Comparison of ENCODE assay signal across 1 cellular context in genomic region chrX:103254921-103255455, GRCh38.
A peak's percentile ranks its signal among the peaks of the same experiment; 100 is the strongest.
TF ChIP-seq lines count a peak whose summit lies in the region.

A gene with protein sequence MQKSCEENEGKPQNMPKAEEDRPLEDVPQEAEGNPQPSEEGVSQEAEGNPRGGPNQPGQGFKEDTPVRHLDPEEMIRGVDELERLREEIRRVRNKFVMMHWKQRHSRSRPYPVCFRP (minus strand): TSS chrX:103255155. CDS start chrX:103253979, 1,176 bp downstream.

TF ChIP-seq in K562, 482 proteins besides CTCF, POLR2A, EP300 and RAD21 (continued from another document and continues in another):
- TF ChIP-seq, protein P1, sequence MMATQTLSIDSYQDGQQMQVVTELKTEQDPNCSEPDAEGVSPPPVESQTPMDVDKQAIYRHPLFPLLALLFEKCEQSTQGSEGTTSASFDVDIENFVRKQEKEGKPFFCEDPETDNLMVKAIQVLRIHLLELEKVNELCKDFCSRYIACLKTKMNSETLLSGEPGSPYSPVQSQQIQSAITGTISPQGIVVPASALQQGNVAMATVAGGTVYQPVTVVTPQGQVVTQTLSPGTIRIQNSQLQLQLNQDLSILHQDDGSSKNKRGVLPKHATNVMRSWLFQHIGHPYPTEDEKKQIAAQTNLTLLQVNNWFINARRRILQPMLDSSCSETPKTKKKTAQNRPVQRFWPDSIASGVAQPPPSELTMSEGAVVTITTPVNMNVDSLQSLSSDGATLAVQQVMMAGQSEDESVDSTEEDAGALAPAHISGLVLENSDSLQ (IDR thresholded peaks at IDR 0.05) = peak; percentile 88
- TF ChIP-seq, protein P2, sequence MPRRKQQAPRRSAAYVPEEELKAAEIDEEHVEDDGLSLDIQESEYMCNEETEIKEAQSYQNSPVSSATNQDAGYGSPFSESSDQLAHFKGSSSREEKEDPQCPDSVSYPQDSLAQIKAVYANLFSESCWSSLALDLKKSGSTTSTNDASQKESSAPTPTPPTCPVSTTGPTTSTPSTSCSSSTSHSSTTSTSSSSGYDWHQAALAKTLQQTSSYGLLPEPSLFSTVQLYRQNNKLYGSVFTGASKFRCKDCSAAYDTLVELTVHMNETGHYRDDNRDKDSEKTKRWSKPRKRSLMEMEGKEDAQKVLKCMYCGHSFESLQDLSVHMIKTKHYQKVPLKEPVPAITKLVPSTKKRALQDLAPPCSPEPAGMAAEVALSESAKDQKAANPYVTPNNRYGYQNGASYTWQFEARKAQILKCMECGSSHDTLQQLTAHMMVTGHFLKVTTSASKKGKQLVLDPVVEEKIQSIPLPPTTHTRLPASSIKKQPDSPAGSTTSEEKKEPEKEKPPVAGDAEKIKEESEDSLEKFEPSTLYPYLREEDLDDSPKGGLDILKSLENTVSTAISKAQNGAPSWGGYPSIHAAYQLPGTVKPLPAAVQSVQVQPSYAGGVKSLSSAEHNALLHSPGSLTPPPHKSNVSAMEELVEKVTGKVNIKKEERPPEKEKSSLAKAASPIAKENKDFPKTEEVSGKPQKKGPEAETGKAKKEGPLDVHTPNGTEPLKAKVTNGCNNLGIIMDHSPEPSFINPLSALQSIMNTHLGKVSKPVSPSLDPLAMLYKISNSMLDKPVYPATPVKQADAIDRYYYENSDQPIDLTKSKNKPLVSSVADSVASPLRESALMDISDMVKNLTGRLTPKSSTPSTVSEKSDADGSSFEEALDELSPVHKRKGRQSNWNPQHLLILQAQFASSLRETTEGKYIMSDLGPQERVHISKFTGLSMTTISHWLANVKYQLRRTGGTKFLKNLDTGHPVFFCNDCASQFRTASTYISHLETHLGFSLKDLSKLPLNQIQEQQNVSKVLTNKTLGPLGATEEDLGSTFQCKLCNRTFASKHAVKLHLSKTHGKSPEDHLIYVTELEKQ (CRISPR knock-in tag; IDR thresholded peaks at IDR 0.05) = no peak
- no peak for TF ChIP-seq SAP30 (IDR thresholded peaks at IDR 0.05; ENCODE audit: borderline replicate concordance, insufficient read depth, low read depth, low read length, poor library complexity, severe bottlenecking)
- no peak for TF ChIP-seq CBX8 (IDR thresholded peaks at IDR 0.05; ENCODE audit: borderline replicate concordance, extremely low read depth, low read depth, low read length, poor library complexity, severe bottlenecking)
- TF ChIP-seq, protein P3, sequence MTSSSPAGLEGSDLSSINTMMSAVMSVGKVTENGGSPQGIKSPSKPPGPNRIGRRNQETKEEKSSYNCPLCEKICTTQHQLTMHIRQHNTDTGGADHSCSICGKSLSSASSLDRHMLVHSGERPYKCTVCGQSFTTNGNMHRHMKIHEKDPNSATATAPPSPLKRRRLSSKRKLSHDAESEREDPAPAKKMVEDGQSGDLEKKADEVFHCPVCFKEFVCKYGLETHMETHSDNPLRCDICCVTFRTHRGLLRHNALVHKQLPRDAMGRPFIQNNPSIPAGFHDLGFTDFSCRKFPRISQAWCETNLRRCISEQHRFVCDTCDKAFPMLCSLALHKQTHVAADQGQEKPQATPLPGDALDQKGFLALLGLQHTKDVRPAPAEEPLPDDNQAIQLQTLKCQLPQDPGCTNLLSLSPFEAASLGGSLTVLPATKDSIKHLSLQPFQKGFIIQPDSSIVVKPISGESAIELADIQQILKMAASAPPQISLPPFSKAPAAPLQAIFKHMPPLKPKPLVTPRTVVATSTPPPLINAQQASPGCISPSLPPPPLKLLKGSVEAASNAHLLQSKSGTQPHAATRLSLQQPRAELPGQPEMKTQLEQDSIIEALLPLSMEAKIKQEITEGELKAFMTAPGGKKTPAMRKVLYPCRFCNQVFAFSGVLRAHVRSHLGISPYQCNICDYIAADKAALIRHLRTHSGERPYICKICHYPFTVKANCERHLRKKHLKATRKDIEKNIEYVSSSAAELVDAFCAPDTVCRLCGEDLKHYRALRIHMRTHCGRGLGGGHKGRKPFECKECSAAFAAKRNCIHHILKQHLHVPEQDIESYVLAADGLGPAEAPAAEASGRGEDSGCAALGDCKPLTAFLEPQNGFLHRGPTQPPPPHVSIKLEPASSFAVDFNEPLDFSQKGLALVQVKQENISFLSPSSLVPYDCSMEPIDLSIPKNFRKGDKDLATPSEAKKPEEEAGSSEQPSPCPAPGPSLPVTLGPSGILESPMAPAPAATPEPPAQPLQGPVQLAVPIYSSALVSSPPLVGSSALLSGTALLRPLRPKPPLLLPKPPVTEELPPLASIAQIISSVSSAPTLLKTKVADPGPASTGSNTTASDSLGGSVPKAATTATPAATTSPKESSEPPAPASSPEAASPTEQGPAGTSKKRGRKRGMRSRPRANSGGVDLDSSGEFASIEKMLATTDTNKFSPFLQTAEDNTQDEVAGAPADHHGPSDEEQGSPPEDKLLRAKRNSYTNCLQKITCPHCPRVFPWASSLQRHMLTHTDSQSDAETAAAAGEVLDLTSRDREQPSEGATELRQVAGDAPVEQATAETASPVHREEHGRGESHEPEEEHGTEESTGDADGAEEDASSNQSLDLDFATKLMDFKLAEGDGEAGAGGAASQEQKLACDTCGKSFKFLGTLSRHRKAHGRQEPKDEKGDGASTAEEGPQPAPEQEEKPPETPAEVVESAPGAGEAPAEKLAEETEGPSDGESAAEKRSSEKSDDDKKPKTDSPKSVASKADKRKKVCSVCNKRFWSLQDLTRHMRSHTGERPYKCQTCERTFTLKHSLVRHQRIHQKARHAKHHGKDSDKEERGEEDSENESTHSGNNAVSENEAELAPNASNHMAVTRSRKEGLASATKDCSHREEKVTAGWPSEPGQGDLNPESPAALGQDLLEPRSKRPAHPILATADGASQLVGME (CRISPR knock-in tag; IDR thresholded peaks at IDR 0.05) = no peak
- TF ChIP-seq IFI16 (CRISPR knock-in tag; IDR thresholded peaks at IDR 0.05) = no peak
- TF ChIP-seq, protein P4, sequence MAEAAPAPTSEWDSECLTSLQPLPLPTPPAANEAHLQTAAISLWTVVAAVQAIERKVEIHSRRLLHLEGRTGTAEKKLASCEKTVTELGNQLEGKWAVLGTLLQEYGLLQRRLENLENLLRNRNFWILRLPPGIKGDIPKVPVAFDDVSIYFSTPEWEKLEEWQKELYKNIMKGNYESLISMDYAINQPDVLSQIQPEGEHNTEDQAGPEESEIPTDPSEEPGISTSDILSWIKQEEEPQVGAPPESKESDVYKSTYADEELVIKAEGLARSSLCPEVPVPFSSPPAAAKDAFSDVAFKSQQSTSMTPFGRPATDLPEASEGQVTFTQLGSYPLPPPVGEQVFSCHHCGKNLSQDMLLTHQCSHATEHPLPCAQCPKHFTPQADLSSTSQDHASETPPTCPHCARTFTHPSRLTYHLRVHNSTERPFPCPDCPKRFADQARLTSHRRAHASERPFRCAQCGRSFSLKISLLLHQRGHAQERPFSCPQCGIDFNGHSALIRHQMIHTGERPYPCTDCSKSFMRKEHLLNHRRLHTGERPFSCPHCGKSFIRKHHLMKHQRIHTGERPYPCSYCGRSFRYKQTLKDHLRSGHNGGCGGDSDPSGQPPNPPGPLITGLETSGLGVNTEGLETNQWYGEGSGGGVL (CRISPR knock-in tag; IDR thresholded peaks at IDR 0.05) = no peak
- TF ChIP-seq TEAD1 (CRISPR knock-in tag; IDR thresholded peaks at IDR 0.05) = no peak
- no peak for TF ChIP-seq SIN3A (IDR thresholded peaks at IDR 0.05; ENCODE audit: borderline replicate concordance in 2 of 2, control insufficient read depth in 1 of 2, low read depth in 2 of 2, low read length in 2 of 2)
- TF ChIP-seq ZNF584 (CRISPR knock-in tag; IDR thresholded peaks at IDR 0.05; ENCODE audit: low read depth) = no peak
- no peak for TF ChIP-seq MITF (IDR thresholded peaks at IDR 0.05)
- TF ChIP-seq POLR2AphosphoS2 (IDR thresholded peaks at IDR 0.05; ENCODE audit: low read length) = no peak
- TF ChIP-seq, protein P5, sequence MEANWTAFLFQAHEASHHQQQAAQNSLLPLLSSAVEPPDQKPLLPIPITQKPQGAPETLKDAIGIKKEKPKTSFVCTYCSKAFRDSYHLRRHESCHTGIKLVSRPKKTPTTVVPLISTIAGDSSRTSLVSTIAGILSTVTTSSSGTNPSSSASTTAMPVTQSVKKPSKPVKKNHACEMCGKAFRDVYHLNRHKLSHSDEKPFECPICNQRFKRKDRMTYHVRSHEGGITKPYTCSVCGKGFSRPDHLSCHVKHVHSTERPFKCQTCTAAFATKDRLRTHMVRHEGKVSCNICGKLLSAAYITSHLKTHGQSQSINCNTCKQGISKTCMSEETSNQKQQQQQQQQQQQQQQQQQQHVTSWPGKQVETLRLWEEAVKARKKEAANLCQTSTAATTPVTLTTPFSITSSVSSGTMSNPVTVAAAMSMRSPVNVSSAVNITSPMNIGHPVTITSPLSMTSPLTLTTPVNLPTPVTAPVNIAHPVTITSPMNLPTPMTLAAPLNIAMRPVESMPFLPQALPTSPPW (CRISPR knock-in tag; IDR thresholded peaks at IDR 0.05) = peak; percentile 75
- no peak for TF ChIP-seq SMAD2 (IDR thresholded peaks at IDR 0.05; ENCODE audit: low read depth, low read length)
- TF ChIP-seq SIN3B (IDR thresholded peaks at IDR 0.05; ENCODE audit: low read depth) = no peak
- TF ChIP-seq CREM (IDR thresholded peaks at IDR 0.05; ENCODE audit: low read depth) = peak; percentile 95
- TF ChIP-seq ETV6 (IDR thresholded peaks at IDR 0.05; ENCODE audit: borderline replicate concordance in 1 of 2, low read depth in 2 of 2, low read length in 1 of 2) = no peak
- no peak for TF ChIP-seq ETV6 (CRISPR knock-in tag; IDR thresholded peaks at IDR 0.05; ENCODE audit: borderline replicate concordance)
- TF ChIP-seq MGA (IDR thresholded peaks at IDR 0.05) = peak; percentile 29
- peak; percentile 33; the same call in 1 of the 2 replicates for TF ChIP-seq FOSL1 (tag; conservative IDR thresholded peaks at IDR 0.05)
- no peak for TF ChIP-seq ZFP36 (IDR thresholded peaks at IDR 0.05; ENCODE audit: low read depth, low read length, partially characterized antibody)
- TF ChIP-seq CXXC5 (CRISPR knock-in tag; IDR thresholded peaks at IDR 0.05) = peak; percentile 57
